Comparison of ENCODE assay signal across 9 cellular contexts in the genomic region with DNA sequence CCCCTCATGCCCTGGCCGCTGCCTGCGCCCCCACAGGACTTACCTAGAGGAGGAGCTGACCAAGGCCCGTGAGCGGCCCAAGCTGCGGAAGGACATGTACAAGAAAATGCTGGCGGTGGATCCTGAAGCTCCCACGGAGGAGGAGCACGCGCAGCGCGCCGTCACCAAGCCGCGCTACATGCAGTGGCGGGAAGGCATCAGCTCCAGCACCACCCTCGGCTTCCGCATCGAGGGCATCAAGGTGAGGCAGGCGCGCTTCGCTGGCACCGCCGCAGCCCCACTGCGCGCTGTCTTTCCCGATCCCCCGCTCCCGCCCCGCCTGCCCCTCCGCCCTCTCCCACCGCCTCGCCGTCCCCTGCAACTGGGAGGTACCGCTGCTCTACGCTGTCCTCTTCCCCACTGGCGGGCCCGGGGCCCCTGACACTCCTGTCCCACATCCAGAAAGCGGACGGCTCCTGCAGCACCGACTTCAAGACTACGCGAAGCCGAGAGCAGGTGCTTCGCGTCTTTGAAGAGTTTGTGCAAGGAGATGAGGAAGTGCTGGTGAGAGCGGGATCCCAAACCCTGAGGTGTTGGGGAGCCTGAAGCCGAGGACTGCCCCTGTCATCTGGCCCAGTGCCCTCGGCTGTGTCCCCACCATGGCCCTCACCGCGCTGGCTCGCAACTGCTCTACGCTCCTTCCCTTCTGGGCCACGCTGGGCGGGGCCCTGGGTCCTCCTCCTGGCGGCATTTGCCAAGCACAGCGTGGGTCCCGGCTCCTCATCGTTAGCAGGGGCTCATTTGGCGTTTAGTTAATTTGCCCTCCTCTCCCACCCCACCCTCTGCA. TPM values are rescaled to one million over a fixed set of nuclear protein-coding genes. Genes with fewer than 3 reads are reported as not detected.
A peak's percentile ranks its signal among the peaks of the same experiment; 100 is the strongest.
DNase-seq lines count a peak whose midpoint lies in the region; ATAC-seq and TF ChIP-seq lines count a peak whose summit lies in the region.
"Had no signal": no experiment of that assay in that cellular context is flagged by ENCODE, and none has a peak within 500 bp of the region (broad histone marks: within the 10 kb centered on the region; RNA-seq: fewer than 3 reads in every experiment).

No MANE protein-coding gene starts in this region.

- H3K4ac ChIP-seq in mesendoderm (ENCODE audit: low read depth, low read length): no peak overlapping the region

- DNase-seq in heart right ventricle: no peak
- no peak for DNase-seq in cardiac septum (ENCODE audit: low spot score)
- peak; percentile 57 for DNase-seq in activated naive CD8-positive, alpha-beta T cell treated with anti-CD3 and anti-CD28 coated beads, Interleukin-2, amount 10 ng/mL, durations not matched to agents 7 days and 5 days
- peak; percentile 46 for DNase-seq in mesendoderm
- DNase-seq in upper lobe of right lung: peak; percentile 66
- no peak for DNase-seq in NCI-H774 (lab: John Stamatoyannopoulos, UW)
- DNase-seq in kidney glomerular epithelial cell (lab: John Stamatoyannopoulos, UW): no peak

- no peak overlapping the region for H3K27ac ChIP-seq in heart right ventricle
- no peak overlapping the region for H3K27ac ChIP-seq in mesendoderm (ENCODE audit: low read depth, low read length)
- no peak overlapping the region for H3K27ac ChIP-seq in upper lobe of right lung
- H3K27ac ChIP-seq: C4-2B had no signal

- peaks cover 7% of the 10 kb centered on the region for H3K4me1 Mint-ChIP-seq in activated naive CD8-positive, alpha-beta T cell treated with anti-CD3 and anti-CD28 coated beads, Interleukin-2, amount 10 ng/mL, durations not matched to agents 7 days and 5 days

- no peaks in the 10 kb centered on the region for H3K9me3 Mint-ChIP-seq in activated naive CD8-positive, alpha-beta T cell treated with anti-CD3 and anti-CD28 coated beads, Interleukin-2, amount 10 ng/mL, durations not matched to agents 7 days and 5 days

- peak overlapping the region; percentile 66 for H3K23ac ChIP-seq in mesendoderm (ENCODE audit: low read length)

- no peak overlapping the region for H2BK120ac ChIP-seq in mesendoderm (ENCODE audit: low read depth, low read length)

- H3K79me1 ChIP-seq in mesendoderm (ENCODE audit: low read length): no peaks in the 10 kb centered on the region

- POLR2A ChIA-PET in activated naive CD8-positive, alpha-beta T cell treated with anti-CD3 and anti-CD28 coated beads, Interleukin-2, amount 10 ng/mL, durations not matched to agents 7 days and 5 days (lab: Charles Lee): interaction anchor here (1.3 to 1.4 kb wide), 2 partner anchors 12 kb away, joined by 3 to 4 read pairs; partner anchors contain the start of gene LTK

- intact Hi-C loops in heart right ventricle (cut with DNase I): no loop called here
- intact Hi-C loops in cardiac septum (cut with DNase I): no loop called here
- intact Hi-C loops in upper lobe of right lung (cut with DNase I): no loop called here

- H3K36me3 ChIP-seq in heart right ventricle (no peaks in the 10 kb centered on the region), mesendoderm (ENCODE audit: control insufficient read depth, insufficient read depth, low read length) (no peaks in the 10 kb centered on the region), upper lobe of right lung (no peaks in the 10 kb centered on the region)

- no peak overlapping the region for H2AK5ac ChIP-seq in mesendoderm (ENCODE audit: low read length)

- H3K27me3 ChIP-seq in heart right ventricle: peaks cover 21 to 72% (median 62%) of the 10 kb centered on the region in 7 donors
- H3K27me3 ChIP-seq in mesendoderm (ENCODE audit: insufficient read depth, low read length, poor library complexity): peaks cover 51% of the 10 kb centered on the region
- H3K27me3 ChIP-seq in upper lobe of right lung: peaks cover 62% of the 10 kb centered on the region

- H3K4me1 ChIP-seq in heart right ventricle: peaks cover 9 to 25% (median 20%) of the 10 kb centered on the region in 9 donors
- H3K4me1 ChIP-seq in mesendoderm (ENCODE audit: control insufficient read depth, low read depth, low read length): no peaks in the 10 kb centered on the region
- H3K4me1 ChIP-seq in upper lobe of right lung: peaks cover 25% of the 10 kb centered on the region

- H3K9me3 ChIP-seq in heart right ventricle: no peaks in the 10 kb centered on the region
- H3K9me3 ChIP-seq in upper lobe of right lung: no peaks in the 10 kb centered on the region

- WGBS in heart right ventricle, 2 donors: 12 to 13% methylated on average over 59 of the region's 59 CpGs
- WGBS in mesendoderm (ENCODE audit: extremely low coverage, insufficient coverage, low lambda C conversion rate): no CpG with 5 or more reads among the region's 59 CpGs

- H2BK5ac ChIP-seq in mesendoderm (ENCODE audit: low read length): no peak overlapping the region

- no peaks in the 10 kb centered on the region for H3K79me2 ChIP-seq in mesendoderm (ENCODE audit: control insufficient read depth, insufficient read depth, low read length)

- ATAC-seq in heart right ventricle (peak in 4 of 8 donors; percentile 6 to 22 (median 16)), upper lobe of right lung (peak; percentile 46), HG02884 (IDR thresholded peaks at IDR 0.05; ENCODE audit: unreplicated experiment) (no peak)
- ATAC-seq in activated naive CD8-positive, alpha-beta T cell treated with anti-CD3 and anti-CD28 coated beads, Interleukin-2, amount 10 ng/mL, durations not matched to agents 7 days and 5 days (ENCODE audit: low read depth): peak; percentile 57

- H2BK15ac ChIP-seq in mesendoderm (replicated peaks; ENCODE audit: low read depth): no peak overlapping the region

- H3K18ac ChIP-seq in mesendoderm (ENCODE audit: low read length): no peak overlapping the region

- H3K56ac ChIP-seq in mesendoderm (ENCODE audit: low read length): no peak overlapping the region

- H4K8ac ChIP-seq in mesendoderm (ENCODE audit: low read depth, low read length): no peak overlapping the region

- TF ChIP-seq CTCF in heart right ventricle (IDR thresholded peaks at IDR 0.05): no peak
- no peak for TF ChIP-seq CTCF in upper lobe of right lung (IDR thresholded peaks at IDR 0.05)

- peaks cover 78% of the 10 kb centered on the region for H3K27me3 Mint-ChIP-seq in activated naive CD8-positive, alpha-beta T cell treated with anti-CD3 and anti-CD28 coated beads, Interleukin-2, amount 10 ng/mL, durations not matched to agents 7 days and 5 days

- no peak overlapping the region for H3K9ac ChIP-seq in mesendoderm (ENCODE audit: low read length)

- H3K4me3 Mint-ChIP-seq in activated naive CD8-positive, alpha-beta T cell treated with anti-CD3 and anti-CD28 coated beads, Interleukin-2, amount 10 ng/mL, durations not matched to agents 7 days and 5 days: peak overlapping the region; percentile 75

- peak overlapping the region in 8 of 10 donors; percentile 21 to 40 (median 28) for H3K4me3 ChIP-seq in heart right ventricle
- H3K4me3 ChIP-seq in mesendoderm (ENCODE audit: low read length): no peak overlapping the region
- peak overlapping the region; percentile 29 for H3K4me3 ChIP-seq in upper lobe of right lung

- H3K36me3 Mint-ChIP-seq in activated naive CD8-positive, alpha-beta T cell treated with anti-CD3 and anti-CD28 coated beads, Interleukin-2, amount 10 ng/mL, durations not matched to agents 7 days and 5 days: no peaks in the 10 kb centered on the region

- H4K5ac ChIP-seq in mesendoderm (ENCODE audit: low read length): no peak overlapping the region

- no peak overlapping the region for H3K27ac Mint-ChIP-seq in activated naive CD8-positive, alpha-beta T cell treated with anti-CD3 and anti-CD28 coated beads, Interleukin-2, amount 10 ng/mL, durations not matched to agents 7 days and 5 days

- H3K4me2 ChIP-seq in mesendoderm (ENCODE audit: low read length): no peak overlapping the region

RNA-seq across cellular contexts. Expression of gene ITPKA, which starts 8.5 kb away (rescaled TPM):
- 1 to 10 TPM in 6 of 10 donors, under 1 TPM in 4; 0.55 to 6.8 (median 1.5) TPM for total RNA-seq in heart right ventricle
- 1 to 10 TPM; 1.7 to 4.4 TPM for polyA plus RNA-seq in heart right ventricle
- total RNA-seq in cardiac septum: 1.0 TPM
- total RNA-seq in activated naive CD8-positive, alpha-beta T cell treated with anti-CD3 and anti-CD28 coated beads, Interleukin-2, amount 10 ng/mL, durations not matched to agents 7 days and 5 days: under 1 TPM in 1 of 2 experiments, not detected in 1; 0.25 TPM
- polyA plus RNA-seq in mesendoderm (2013, experiment 1 of 2): 0.24 TPM
- polyA plus RNA-seq in mesendoderm (2013, experiment 2 of 2): 0.24 TPM
- 0.67 TPM for total RNA-seq in upper lobe of right lung

RNA-seq across cellular contexts. Expression of gene LTK, which starts 11.5 kb away (rescaled TPM):
- total RNA-seq in heart right ventricle (1 to 10 TPM in 2 of 10 donors, under 1 TPM in 8; 0.11 to 1.6 (median 0.49) TPM), cardiac septum (0.65 TPM), upper lobe of right lung (15.1 TPM)
- polyA plus RNA-seq in heart right ventricle: under 1 TPM; 0.28 to 0.95 TPM
- 1 to 10 TPM; 1.6 to 1.9 TPM for total RNA-seq in activated naive CD8-positive, alpha-beta T cell treated with anti-CD3 and anti-CD28 coated beads, Interleukin-2, amount 10 ng/mL, durations not matched to agents 7 days and 5 days
- 0.15 TPM for polyA plus RNA-seq in mesendoderm (2013, experiment 1 of 2)
- polyA plus RNA-seq in mesendoderm (2013, experiment 2 of 2): 0.14 TPM

RNA-seq across cellular contexts. Expression of gene RPAP1, which starts 41.9 kb away (rescaled TPM):
- total RNA-seq in heart right ventricle: 10 to 100 TPM; 17.6 to 27.9 (median 24.6) TPM
- 10 to 100 TPM in 1 of 2 donors, 1 to 10 TPM in 1; 9.7 to 16.0 TPM for polyA plus RNA-seq in heart right ventricle
- 18.5 TPM for total RNA-seq in cardiac septum
- 10 to 100 TPM; 40.2 to 42.4 TPM for total RNA-seq in activated naive CD8-positive, alpha-beta T cell treated with anti-CD3 and anti-CD28 coated beads, Interleukin-2, amount 10 ng/mL, durations not matched to agents 7 days and 5 days
- polyA plus RNA-seq in mesendoderm (2013, experiment 1 of 2): 37.7 TPM
- 34.9 TPM for polyA plus RNA-seq in mesendoderm (2013, experiment 2 of 2)
- 24.9 TPM for total RNA-seq in upper lobe of right lung

RNA-seq across cellular contexts. Expression of gene TYRO3, which starts 56.8 kb away (rescaled TPM):
- total RNA-seq in heart right ventricle (1 to 10 TPM; 1.2 to 6.3 (median 3.2) TPM), cardiac septum (3.6 TPM), upper lobe of right lung (22.6 TPM)
- polyA plus RNA-seq in heart right ventricle: 1 to 10 TPM; 2.7 to 9.6 TPM
- total RNA-seq in activated naive CD8-positive, alpha-beta T cell treated with anti-CD3 and anti-CD28 coated beads, Interleukin-2, amount 10 ng/mL, durations not matched to agents 7 days and 5 days: under 1 TPM; 0.22 to 0.28 TPM
- polyA plus RNA-seq in mesendoderm (2013, experiment 1 of 2): 38.3 TPM
- 37.8 TPM for polyA plus RNA-seq in mesendoderm (2013, experiment 2 of 2)

Comparison
In these comparisons a context has a peak if more than half of its experiments do, and no peak if none do; other contexts are left out.
1. DNase-seq: peak in activated naive CD8-positive, alpha-beta T cell treated with anti-CD3 and anti-CD28 coated beads, Interleukin-2, amount 10 ng/mL, durations not matched to agents 7 days and 5 days (single experiment), mesendoderm (single experiment) and upper lobe of right lung (single experiment); none in heart right ventricle (0 of 2), cardiac septum (single experiment), NCI-H774 (single experiment) and kidney glomerular epithelial cell (single experiment).